1 cellular context compared by ENCODE assay signal in genomic region chr10:14954001-14954770, GRCh38.
A peak's percentile ranks its signal among the peaks of the same experiment; 100 is the strongest.
TF ChIP-seq lines count a peak whose summit lies in the region.

Gene DCLRE1C (minus strand): TSS chr10:14954096. CDS start chr10:14954010, 86 bp downstream.

TF ChIP-seq in HepG2, 621 proteins besides CTCF, POLR2A, EP300 and RAD21 (continued from another document and continues in another):
- TF ChIP-seq BRF2 (CRISPR knock-in tag; IDR thresholded peaks at IDR 0.05) (peak; percentile 100), SMARCC2 (IDR thresholded peaks at IDR 0.05) (no peak), ZMAT3 (CRISPR knock-in tag; conservative IDR thresholded peaks at IDR 0.05) (peak; percentile 95; the same call in 1 of the 2 replicates), ZNF430 (CRISPR knock-in tag; IDR thresholded peaks at IDR 0.05) (peak; percentile 56; the same call in 1 of the 2 replicates), ZBED4 (CRISPR knock-in tag; IDR thresholded peaks at IDR 0.05; ENCODE audit: borderline replicate concordance) (0 out of 2 replicates have a peak, but pooled peaks have one; percentile 33), ARID4A (CRISPR knock-in tag; IDR thresholded peaks at IDR 0.05; ENCODE audit: borderline replicate concordance) (peak; percentile 96), MTA1 (CRISPR knock-in tag; IDR thresholded peaks at IDR 0.05; ENCODE audit: borderline replicate concordance) (peak; percentile 66), GABPB1 (CRISPR knock-in tag; IDR thresholded peaks at IDR 0.05) (peak; percentile 96), ZNF446 (CRISPR knock-in tag; IDR thresholded peaks at IDR 0.05) (0 out of 2 replicates have a peak, but pooled peaks have one; percentile 77), PRDM15 (CRISPR knock-in tag; IDR thresholded peaks at IDR 0.05) (no peak), CSRNP2 (CRISPR knock-in tag; conservative IDR thresholded peaks at IDR 0.05; ENCODE audit: low read depth) (peak; percentile 97), PLSCR1 (CRISPR knock-in tag; IDR thresholded peaks at IDR 0.05; ENCODE audit: borderline replicate concordance) (no peak), TP53 (CRISPR knock-in tag; conservative IDR thresholded peaks at IDR 0.05) (no peak), ATRX (CRISPR knock-in tag; IDR thresholded peaks at IDR 0.05; ENCODE audit: borderline replicate concordance) (no peak), FOXO1 (CRISPR knock-in tag; IDR thresholded peaks at IDR 0.05) (peak; percentile 75), KAT2B (IDR thresholded peaks at IDR 0.05; ENCODE audit: borderline replicate concordance, low read depth, low read length) (no peak), ZBTB10 (CRISPR knock-in tag; IDR thresholded peaks at IDR 0.05; ENCODE audit: borderline replicate concordance) (peak; percentile 93; the same call in 1 of the 2 replicates), SPEN (CRISPR knock-in tag; IDR thresholded peaks at IDR 0.05; ENCODE audit: low read depth) (peak; percentile 91), E2F5 (CRISPR knock-in tag; conservative IDR thresholded peaks at IDR 0.05) (peak; percentile 97), ARHGAP35 (CRISPR knock-in tag; IDR thresholded peaks at IDR 0.05; ENCODE audit: borderline replicate concordance) (no peak; the same call in none of the 2 replicates), RBAK (CRISPR knock-in tag; IDR thresholded peaks at IDR 0.05) (no peak), ZNF205 (CRISPR knock-in tag; IDR thresholded peaks at IDR 0.05) (peak; percentile 90), ZNF337 (CRISPR knock-in tag; IDR thresholded peaks at IDR 0.05; ENCODE audit: borderline replicate concordance, low read depth) (0 out of 2 replicates have a peak, but pooled peaks have one; percentile 72), STAT6 (CRISPR knock-in tag; IDR thresholded peaks at IDR 0.05; ENCODE audit: borderline replicate concordance) (peak; percentile 96; the same call in 1 of the 2 replicates), RBM22 (optimal IDR thresholded peaks at IDR 0.05; ENCODE audit: low read length) (peak; percentile 44), RFXANK (CRISPR knock-in tag; IDR thresholded peaks at IDR 0.05) (peak; percentile 54; the same call in 1 of the 2 replicates), ZNF781 (CRISPR knock-in tag; IDR thresholded peaks at IDR 0.05; ENCODE audit: borderline replicate concordance, not compliant biosample characterization) (peak; percentile 98), ZNF761 (CRISPR knock-in tag; conservative IDR thresholded peaks at IDR 0.05) (peak; percentile 94), CERS6 (CRISPR knock-in tag; IDR thresholded peaks at IDR 0.05) (no peak), MXI1 (IDR thresholded peaks at IDR 0.05; ENCODE audit: borderline replicate concordance, low read depth, low read length) (peak; percentile 89; the same call in 1 of the 3 replicates)
